ENCODE assay signal across 15 cellular contexts in the genomic region with DNA sequence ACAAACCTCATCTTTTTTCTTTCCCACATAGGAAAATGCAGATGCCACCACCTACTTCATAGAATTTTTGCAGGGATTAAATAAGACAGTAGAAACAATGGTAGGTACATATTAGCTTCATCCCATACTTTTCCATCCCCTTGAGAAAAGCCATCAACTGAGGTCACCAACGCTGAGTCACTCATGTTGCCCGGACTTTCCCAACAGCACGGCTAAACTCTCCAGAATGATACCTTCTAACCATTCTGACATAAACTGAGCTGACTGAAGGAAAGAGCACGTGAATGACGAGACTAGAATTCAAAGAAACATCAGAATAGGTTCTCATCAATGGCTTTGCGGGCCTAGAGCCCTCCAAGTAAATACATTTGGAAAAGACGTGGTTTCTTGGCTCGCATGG.
A peak's percentile ranks its signal among the peaks of the same experiment; 100 is the strongest.
DNase-seq lines count a peak whose midpoint lies in the region; ATAC-seq and TF ChIP-seq lines count a peak whose summit lies in the region.
"Had no signal": no experiment of that assay in that cellular context is flagged by ENCODE, and none has a peak within 500 bp of the region (broad histone marks: within the 10 kb centered on the region; RNA-seq: fewer than 3 reads in every experiment).

No MANE protein-coding gene starts in this region.

- H3K4me3 Mint-ChIP-seq in stimulated activated naive CD8-positive, alpha-beta T cell treated with anti-CD3 and anti-CD28 coated beads, Interleukin-15, Interleukin-2, amounts not matched to agents 100 ng/mL and 50 ng/mL, for 24 hours, result no peak overlapping the region
- no peak overlapping the region for H3K4me3 Mint-ChIP-seq in Caco-2 (ENCODE audit: unreplicated experiment)
- H3K4me3 Mint-ChIP-seq: activated naive CD4-positive, alpha-beta T cell treated with anti-CD3 and anti-CD28 coated beads for 36 hours had no signal

- H3K4me1 Mint-ChIP-seq in stimulated activated naive CD8-positive, alpha-beta T cell treated with anti-CD3 and anti-CD28 coated beads, Interleukin-15, Interleukin-2, amounts not matched to agents 100 ng/mL and 50 ng/mL, for 24 hours (ENCODE audit: low read depth), result peaks cover 49% of the 10 kb centered on the region
- H3K4me1 Mint-ChIP-seq in Caco-2 (ENCODE audit: low read depth, unreplicated experiment), result no peaks in the 10 kb centered on the region

- H2BK12ac ChIP-seq in mesenchymal stem cell (ENCODE audit: low read length in 2 of 2), result no peak overlapping the region

- H4K91ac ChIP-seq in mesenchymal stem cell (ENCODE audit: low read length), result no peak overlapping the region

- no peaks in the 10 kb centered on the region for H3K27me3 Mint-ChIP-seq in stimulated activated naive CD8-positive, alpha-beta T cell treated with anti-CD3 and anti-CD28 coated beads, Interleukin-15, Interleukin-2, amounts not matched to agents 100 ng/mL and 50 ng/mL, for 24 hours
- peaks cover 2% of the 10 kb centered on the region for H3K27me3 Mint-ChIP-seq in Caco-2 (ENCODE audit: insufficient read depth, unreplicated experiment)

- H3K9me3 ChIP-seq in mesenchymal stem cell (ENCODE audit: control insufficient read depth, low read length) (no peaks in the 10 kb centered on the region), Caco-2 (no peaks in the 10 kb centered on the region)
- H3K9me3 ChIP-seq: testis had no signal

- H3K4me1 ChIP-seq in mesenchymal stem cell (ENCODE audit: control insufficient read depth, insufficient read depth, low read depth, low read length) (peaks cover 2% of the 10 kb centered on the region), Caco-2 (no peaks in the 10 kb centered on the region)

- H3K23ac ChIP-seq in mesenchymal stem cell (ENCODE audit: low read length in 2 of 2), result no peak overlapping the region

- no peak for DNase-seq in stimulated activated naive CD8-positive, alpha-beta T cell treated with anti-CD3 and anti-CD28 coated beads, Interleukin-15, Interleukin-2, amounts not matched to agents 100 U/mL and 50 U/mL, for 24 hours
- DNase-seq in RPMI7951 (ENCODE audit: low read depth) (peak; percentile 62), mesenchymal stem cell (peak; percentile 91), NCI-H1092 (lab: John Stamatoyannopoulos, UW) (no peak), NCI-H69 (lab: John Stamatoyannopoulos, UW) (no peak), Caco-2 (no peak)
- DNase-seq: activated CD4-positive, alpha-beta T cell treated with anti-CD3 and anti-CD28 coated beads, Interleukin-2, amount 50 U/mL, for 48 hours; activated naive CD4-positive, alpha-beta T cell treated with anti-CD3 and anti-CD28 coated beads for 36 hours; dermis blood vessel endothelial cell; NCI-H1930; stimulated activated CD4-positive, alpha-beta T cell treated with anti-CD3 and anti-CD28 coated beads, Interleukin-4, amount 100 ng/mL, for 24 hours; T-helper 1 cell; testis had no signal

- peaks cover 0 to 4% of the 10 kb centered on the region in 2 experiments for H3K36me3 ChIP-seq in mesenchymal stem cell (ENCODE audit: control insufficient read depth in 1 of 2, insufficient read depth in 2 of 2, low read depth in 1 of 2, low read length in 2 of 2)
- no peaks in the 10 kb centered on the region for H3K36me3 ChIP-seq in Caco-2 (ENCODE audit: control insufficient read depth, insufficient read depth, low read length)

- peak overlapping the region; percentile 55 for H3K27ac Mint-ChIP-seq in stimulated activated naive CD8-positive, alpha-beta T cell treated with anti-CD3 and anti-CD28 coated beads, Interleukin-15, Interleukin-2, amounts not matched to agents 100 ng/mL and 50 ng/mL, for 24 hours
- no peak overlapping the region for H3K27ac Mint-ChIP-seq in Caco-2 (ENCODE audit: unreplicated experiment)
- H3K27ac Mint-ChIP-seq: activated naive CD4-positive, alpha-beta T cell treated with anti-CD3 and anti-CD28 coated beads for 36 hours had no signal

- H3K9ac ChIP-seq in mesenchymal stem cell (ENCODE audit: low read length), result peak overlapping the region; percentile 78

- no peak overlapping the region for H3K4me2 ChIP-seq in mesenchymal stem cell (ENCODE audit: low read length, poor library complexity, severe bottlenecking)

- no peak for TF ChIP-seq CTCF in Caco-2 (IDR thresholded peaks at IDR 0.05; ENCODE audit: insufficient read depth in 1 of 2, low read depth in 1 of 2, low read length in 1 of 2, severe bottlenecking in 1 of 2, unreplicated experiment in 1 of 2)

- peak overlapping the region in 1 of 2 experiments; percentile 5 for H3K18ac ChIP-seq in mesenchymal stem cell (ENCODE audit: low read depth in 1 of 2, low read length in 2 of 2)

- no peaks in the 10 kb centered on the region for H3K36me3 Mint-ChIP-seq in stimulated activated naive CD8-positive, alpha-beta T cell treated with anti-CD3 and anti-CD28 coated beads, Interleukin-15, Interleukin-2, amounts not matched to agents 100 ng/mL and 50 ng/mL, for 24 hours (ENCODE audit: low read depth)
- no peaks in the 10 kb centered on the region for H3K36me3 Mint-ChIP-seq in Caco-2 (ENCODE audit: insufficient read depth, unreplicated experiment)

- WGBS in mesenchymal stem cell, result 61% methylated on average over 8 of the region's 8 CpGs

- no peak overlapping the region for H3K14ac ChIP-seq in mesenchymal stem cell (ENCODE audit: low read length in 2 of 2)

- no peak overlapping the region for H3K4ac ChIP-seq in mesenchymal stem cell (ENCODE audit: low read depth in 1 of 2, low read length in 2 of 2)

- no peaks in the 10 kb centered on the region for H3K9me3 Mint-ChIP-seq in stimulated activated naive CD8-positive, alpha-beta T cell treated with anti-CD3 and anti-CD28 coated beads, Interleukin-15, Interleukin-2, amounts not matched to agents 100 ng/mL and 50 ng/mL, for 24 hours
- no peaks in the 10 kb centered on the region for H3K9me3 Mint-ChIP-seq in Caco-2 (ENCODE audit: unreplicated experiment)
- H3K9me3 Mint-ChIP-seq: activated naive CD4-positive, alpha-beta T cell treated with anti-CD3 and anti-CD28 coated beads for 36 hours had no signal

- no peak overlapping the region for H2BK5ac ChIP-seq in mesenchymal stem cell (ENCODE audit: low read depth, low read length, poor library complexity, severe bottlenecking)

- H3K27me3 ChIP-seq in mesenchymal stem cell (ENCODE audit: control insufficient read depth in 1 of 2, insufficient read depth in 1 of 2, low read length in 2 of 2), result no peaks in the 10 kb centered on the region
- H3K27me3 ChIP-seq in Caco-2 (replicated peaks; ENCODE audit: control insufficient read depth, insufficient read depth, low read length), result no peaks in the 10 kb centered on the region
- H3K27me3 ChIP-seq: testis had no signal

- no peak overlapping the region for H2AFZ ChIP-seq in mesenchymal stem cell (ENCODE audit: low read depth, low read length)

- ATAC-seq in stimulated activated naive CD8-positive, alpha-beta T cell treated with anti-CD3 and anti-CD28 coated beads, Interleukin-15, Interleukin-2, amounts not matched to agents 100 U/mL and 50 U/mL, for 24 hours, result no peak
- ATAC-seq in GM19328 (IDR thresholded peaks at IDR 0.05; ENCODE audit: unreplicated experiment), result no peak

- H4K8ac ChIP-seq in mesenchymal stem cell (ENCODE audit: low read length), result no peak overlapping the region

- intact Hi-C loops in Caco-2 (cut with micrococcal nuclease; ENCODE audit: unreplicated experiment), result no loop called here

- CTCF ChIA-PET in Caco-2 (lab: Charles Lee), result no interaction called here

- no peak overlapping the region for H2AK5ac ChIP-seq in mesenchymal stem cell (ENCODE audit: low read length, severe bottlenecking)

- POLR2A ChIA-PET in Caco-2 (lab: Charles Lee), result no interaction called here

- H3K4me3 ChIP-seq in mesenchymal stem cell (ENCODE audit: insufficient read depth in 1 of 2, low read depth in 1 of 2, low read length in 2 of 2), result peak overlapping the region in 1 of 2 experiments; percentile 64
- no peak overlapping the region for H3K4me3 ChIP-seq in Caco-2 (ENCODE audit: low read depth, low read length)
- H3K4me3 ChIP-seq: testis had no signal

- H2BK15ac ChIP-seq in mesenchymal stem cell (ENCODE audit: low read depth, poor library complexity, severe bottlenecking), result no peak overlapping the region

- H3K27ac ChIP-seq in mesenchymal stem cell (ENCODE audit: low read length, poor library complexity, severe bottlenecking), result no peak overlapping the region

- BruUV-seq in Caco-2 (replicated peaks; lab: Mats Ljungman, UMichigan), result no TSS peak

- H3K79me1 ChIP-seq in mesenchymal stem cell (replicated peaks; ENCODE audit: low read length, poor library complexity, severe bottlenecking), result peaks cover 12% of the 10 kb centered on the region

- no peak overlapping the region for H2BK120ac ChIP-seq in mesenchymal stem cell (ENCODE audit: low read depth, low read length)

Comparison
In these comparisons a context has a peak if more than half of its experiments do, and no peak if none do; other contexts are left out.
1. DNase-seq: peak in RPMI7951 (single experiment) and mesenchymal stem cell (single experiment); none in stimulated activated naive CD8-positive, alpha-beta T cell treated with anti-CD3 and anti-CD28 coated beads, Interleukin-15, Interleukin-2, amounts not matched to agents 100 U/mL and 50 U/mL, for 24 hours (single experiment), NCI-H1092 (single experiment), NCI-H69 (single experiment) and Caco-2 (0 of 2).